In the genomic region with DNA sequence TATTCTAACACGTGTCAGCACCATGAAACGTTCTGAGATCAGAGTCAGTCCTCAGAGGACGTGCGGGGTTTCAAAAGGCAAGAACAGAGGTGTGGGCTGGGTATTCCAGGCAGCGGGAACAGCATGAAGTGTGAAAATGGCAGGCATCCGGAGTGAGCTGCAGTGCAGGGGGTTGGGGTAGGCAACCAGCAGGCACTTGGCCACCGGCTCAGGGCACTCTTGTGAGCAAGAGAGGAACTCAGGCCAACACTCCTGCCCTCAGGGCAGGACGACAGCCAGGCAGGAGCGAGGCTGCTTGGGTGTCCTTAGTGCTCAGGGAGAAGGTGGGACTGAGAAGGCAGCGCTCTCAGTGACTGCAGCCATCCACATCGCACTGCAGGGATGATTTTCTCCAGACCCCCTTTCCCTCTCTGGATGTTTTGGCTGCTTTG, we compare ENCODE assay signal across 19 cellular contexts.
DNase-seq lines count a peak whose midpoint lies in the region; ATAC-seq and TF ChIP-seq lines count a peak whose summit lies in the region.
"Had no signal": no experiment of that assay in that cellular context is flagged by ENCODE, and none has a peak within 500 bp of the region (broad histone marks: within the 10 kb centered on the region; RNA-seq: fewer than 3 reads in every experiment).

No MANE protein-coding gene starts in this region.

- TF ChIP-seq POLR2A in spleen (IDR thresholded peaks at IDR 0.05) = no peak
- TF ChIP-seq POLR2A in GM18505 (IDR thresholded peaks at IDR 0.05; ENCODE audit: borderline replicate concordance, extremely low read depth, insufficient read depth, insufficient read length) = no peak

- peak overlapping the region; percentile 37 for H3K9ac ChIP-seq in NT2/D1 (ENCODE audit: insufficient read length, low read depth)

- H3K27ac ChIP-seq in lower lobe of right lung (no peak overlapping the region), spleen (no peak overlapping the region)
- H3K27ac ChIP-seq: SK-N-MC had no signal

- DNase-seq in ELF-1 (ENCODE audit: low read depth, low spot score) (peak; percentile 67), NT2/D1 (ENCODE audit: low read depth, low spot score) (no peak), lower lobe of right lung (peak; percentile 41), spleen (peak; percentile 47), GM10248 (ENCODE audit: extremely low spot score) (no peak)
- DNase-seq: CD8-positive, alpha-beta T cell; DMS79 treated with DMSO at 0.1 percent for 48 hours; GOT3; MV-4-11; NCI-H1417 treated with DMSO at 0.1 percent for 48 hours; NCI-H2081 treated with DMSO at 0.1 percent for 48 hours; NCI-H510A treated with DMSO at 0.1 percent for 48 hours; NCI-H82 had no signal

- H3K27me3 ChIP-seq in NT2/D1 (ENCODE audit: insufficient read depth, insufficient read length) = no peaks in the 10 kb centered on the region
- H3K27me3 ChIP-seq in lower lobe of right lung (ENCODE audit: low read depth) = peaks cover 3% of the 10 kb centered on the region
- H3K27me3 ChIP-seq in spleen (replicated peaks in 1 of 7) = peaks cover 0 to 23% (median 0%) of the 10 kb centered on the region in 7 donors

- H3K4me1 ChIP-seq in NT2/D1 (ENCODE audit: insufficient read depth, insufficient read length) = peaks cover 15% of the 10 kb centered on the region
- no peaks in the 10 kb centered on the region for H3K4me1 ChIP-seq in lower lobe of right lung
- peaks cover 0 to 10% (median 0%) of the 10 kb centered on the region in 6 donors for H3K4me1 ChIP-seq in spleen

- intact Hi-C loops in lower lobe of right lung (cut with DNase I) (no loop called here), spleen (cut with DNase I; ENCODE audit: low total_unique reads) (no loop called here)

- ATAC-seq in lower lobe of right lung (no peak), GM18505 (IDR thresholded peaks at IDR 0.05; ENCODE audit: unreplicated experiment) (no peak), HG03342 (IDR thresholded peaks at IDR 0.05; ENCODE audit: unreplicated experiment) (no peak)
- ATAC-seq: CD8-positive, alpha-beta T cell; GM12878; Right ventricle myocardium inferior had no signal

- POLR2A ChIA-PET in GM10248 (lab: Yijun Ruan, JAX) = interaction anchor here (0.6 kb wide), 1 partner anchor 93 kb away, joined by 4 read pairs; no protein-coding TSS in a partner anchor

- WGBS in spleen, 5 donors = 64 to 79% (median 71%) methylated on average over 10 to 11 of the region's 11 CpGs

- H3K36me3 ChIP-seq in NT2/D1 (ENCODE audit: insufficient read depth, insufficient read length, low read length) = no peaks in the 10 kb centered on the region
- no peaks in the 10 kb centered on the region for H3K36me3 ChIP-seq in lower lobe of right lung
- H3K36me3 ChIP-seq in spleen = no peaks in the 10 kb centered on the region

- TF ChIP-seq CTCF in lower lobe of right lung (IDR thresholded peaks at IDR 0.05) (no peak), spleen (IDR thresholded peaks at IDR 0.05 in 8 of 11, conservative IDR thresholded peaks at IDR 0.05 in 3 of 11) (no peak), GM10248 (IDR thresholded peaks at IDR 0.05; ENCODE audit: control extremely low read depth, extremely low read depth, low read depth, missing control alignments) (no peak)

- CTCF ChIA-PET in GM10248 (lab: Yijun Ruan, JAX) = no interaction called here

- H3K9me3 ChIP-seq in NT2/D1 (ENCODE audit: insufficient read depth, low read length) = peaks cover 13% of the 10 kb centered on the region
- H3K9me3 ChIP-seq in lower lobe of right lung = peaks cover 8% of the 10 kb centered on the region
- peaks cover 0 to 15% (median 8%) of the 10 kb centered on the region in 8 donors for H3K9me3 ChIP-seq in spleen

- no peak overlapping the region for H3K4me3 ChIP-seq in NT2/D1 (ENCODE audit: insufficient read length, low read depth)
- no peak overlapping the region for H3K4me3 ChIP-seq in lower lobe of right lung
- H3K4me3 ChIP-seq in spleen = no peak overlapping the region
- H3K4me3 ChIP-seq: GM12878, K562, SK-N-MC had no signal

Comparison
In these comparisons a context has a peak if more than half of its experiments do, and no peak if none do; other contexts are left out.
1. DNase-seq: peak in ELF-1 (single experiment), lower lobe of right lung (single experiment) and spleen (single experiment); none in NT2/D1 (single experiment) and GM10248 (single experiment).